Comparison of ENCODE assay signal across 8 cellular contexts in the genomic region with DNA sequence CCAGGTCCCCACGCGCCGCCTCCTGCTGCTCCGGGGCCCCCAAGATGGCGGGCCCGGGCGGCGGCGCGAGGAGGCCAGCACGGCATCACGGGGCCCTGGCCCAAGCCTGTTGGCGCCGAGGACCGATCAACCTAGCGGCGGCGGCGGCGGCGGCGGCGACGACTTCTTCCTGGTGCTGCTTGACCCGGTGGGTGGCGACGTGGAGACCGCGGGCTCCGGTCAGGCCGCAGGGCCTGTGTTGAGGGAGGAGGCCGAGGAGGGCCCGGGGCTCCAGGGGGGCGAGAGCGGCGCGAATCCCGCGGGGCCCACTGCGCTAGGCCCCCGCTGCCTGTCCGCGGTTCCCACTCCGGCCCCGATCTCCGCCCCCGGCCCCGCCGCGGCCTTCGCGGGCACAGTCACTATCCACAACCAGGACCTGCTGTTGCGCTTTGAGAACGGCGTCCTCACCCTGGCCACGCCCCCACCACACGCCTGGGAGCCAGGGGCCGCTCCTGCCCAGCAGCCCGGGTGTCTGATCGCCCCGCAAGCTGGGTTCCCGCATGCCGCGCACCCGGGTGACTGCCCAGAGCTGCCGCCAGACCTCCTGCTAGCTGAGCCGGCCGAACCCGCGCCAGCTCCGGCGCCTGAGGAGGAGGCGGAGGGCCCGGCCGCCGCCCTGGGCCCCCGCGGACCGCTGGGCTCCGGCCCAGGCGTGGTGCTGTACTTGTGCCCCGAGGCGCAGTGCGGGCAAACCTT. TPM values are rescaled to one million over a fixed set of nuclear protein-coding genes. Genes with fewer than 3 reads are reported as not detected.
DNase-seq lines count a peak whose midpoint lies in the region; ATAC-seq and TF ChIP-seq lines count a peak whose summit lies in the region.
"Not testable (repeated sequence)": the region's sequence is repeated elsewhere in the genome, so short reads cannot be mapped to it uniquely, and the experiment has no call there.

No MANE protein-coding gene starts in this region.

- intact Hi-C loops in mucosa of descending colon (cut with DNase I, micrococcal nuclease) = not testable (repeated sequence)

- peaks cover 24% of the 10 kb centered on the region for H3K4me1 Mint-ChIP-seq in stimulated activated effector memory CD8-positive, alpha-beta T cell treated with anti-CD3 and anti-CD28 coated beads, Interleukin-12 subunit alpha, Interleukin-12 subunit beta, amount 100 ng/mL, for 72 hours

- ATAC-seq in DND-41 (ENCODE audit: insufficient read depth, low read depth) (peak; percentile 79), GM21526 (IDR thresholded peaks at IDR 0.05; ENCODE audit: low FRiP score, unreplicated experiment) (peak; percentile 77), HG03442 (IDR thresholded peaks at IDR 0.05; ENCODE audit: unreplicated experiment) (peak; percentile 72), mucosa of descending colon (peak; percentile 90)
- peak; percentile 90 for ATAC-seq in stimulated activated effector memory CD8-positive, alpha-beta T cell treated with anti-CD3 and anti-CD28 coated beads, Interleukin-12 subunit alpha, Interleukin-12 subunit beta, amount 100 ng/mL, for 72 hours

- H2AFZ ChIP-seq in DND-41 (ENCODE audit: low read depth, low read length) = peak overlapping the region; percentile 68

- H3K36me3 ChIP-seq in DND-41 (ENCODE audit: insufficient read depth, low read length) = peaks cover 14% of the 10 kb centered on the region
- not testable (repeated sequence) for H3K36me3 ChIP-seq in mucosa of descending colon (ENCODE audit: low read depth)

- H3K36me3 Mint-ChIP-seq in stimulated activated effector memory CD8-positive, alpha-beta T cell treated with anti-CD3 and anti-CD28 coated beads, Interleukin-12 subunit alpha, Interleukin-12 subunit beta, amount 100 ng/mL, for 72 hours = peaks cover 19% of the 10 kb centered on the region

- H3K4me3 ChIP-seq in DND-41 (ENCODE audit: low read depth in 1 of 2, low read length in 2 of 2) (peak overlapping the region; percentile 33 to 64; a peak in 3 of 4 replicates), fibroblast of mammary gland (ENCODE audit: control insufficient read depth, low read depth, low read length) (peak overlapping the region; percentile 29), mucosa of descending colon (peak overlapping the region; percentile 26)

- H3K4me1 ChIP-seq in DND-41 (ENCODE audit: insufficient read depth, low read length) = peaks cover 52% of the 10 kb centered on the region
- not testable (repeated sequence) for H3K4me1 ChIP-seq in mucosa of descending colon (ENCODE audit: low read depth)

- H4K20me1 ChIP-seq in DND-41 (ENCODE audit: insufficient read depth, low read length) = peaks cover 17% of the 10 kb centered on the region; the same call in 1 of the 2 replicates

- not testable (repeated sequence) for H3K9me3 ChIP-seq in DND-41 (ENCODE audit: insufficient read depth, low read length, severe bottlenecking); mucosa of descending colon

- peak overlapping the region; percentile 70 for H3K4me3 Mint-ChIP-seq in stimulated activated effector memory CD8-positive, alpha-beta T cell treated with anti-CD3 and anti-CD28 coated beads, Interleukin-12 subunit alpha, Interleukin-12 subunit beta, amount 100 ng/mL, for 72 hours

- peak; percentile 38 for DNase-seq in DND-41
- DNase-seq in RPMI7951 (ENCODE audit: low read depth) = peak; percentile 44
- DNase-seq in activated naive CD4-positive, alpha-beta T cell treated with Interleukin-2 at 50 U/mL for 16 hours = peak; percentile 31
- DNase-seq in fibroblast of mammary gland (ENCODE audit: low read depth) = not testable (repeated sequence)
- peak; percentile 23 to 65 (median 63) for DNase-seq in mucosa of descending colon
- DNase-seq in stimulated activated effector memory CD8-positive, alpha-beta T cell treated with anti-CD3 and anti-CD28 coated beads, Interleukin-12 subunit alpha, Interleukin-12 subunit beta, amount 100 ng/mL, for 72 hours (ENCODE audit: low spot score in 2 of 2) = peak; percentile 40 to 68

- H3K27me3 ChIP-seq in DND-41 (ENCODE audit: insufficient read depth, low read length, poor library complexity) = not testable (repeated sequence)

- H3K4me2 ChIP-seq in DND-41 (ENCODE audit: insufficient read depth, low read length) = peak overlapping the region; percentile 71

- not testable (repeated sequence) for H3K9me3 Mint-ChIP-seq in stimulated activated effector memory CD8-positive, alpha-beta T cell treated with anti-CD3 and anti-CD28 coated beads, Interleukin-12 subunit alpha, Interleukin-12 subunit beta, amount 100 ng/mL, for 72 hours

- H3K27ac Mint-ChIP-seq in stimulated activated effector memory CD8-positive, alpha-beta T cell treated with anti-CD3 and anti-CD28 coated beads, Interleukin-12 subunit alpha, Interleukin-12 subunit beta, amount 100 ng/mL, for 72 hours = peak overlapping the region; percentile 92

- TF ChIP-seq CTCF in DND-41 (IDR thresholded peaks at IDR 0.05; ENCODE audit: borderline replicate concordance, extremely low read depth, low read length, poor library complexity, severe bottlenecking); fibroblast of mammary gland (conservative IDR thresholded peaks at IDR 0.05; ENCODE audit: control insufficient read depth, insufficient read depth, low read depth, low read length); mucosa of descending colon (IDR thresholded peaks at IDR 0.05): not testable (repeated sequence)

- H3K79me2 ChIP-seq in DND-41 (ENCODE audit: insufficient read depth, low read length) = peaks cover 47% of the 10 kb centered on the region

- peak overlapping the region; percentile 74 for H3K9ac ChIP-seq in DND-41 (ENCODE audit: low read depth, low read length)

- H3K27ac ChIP-seq in DND-41 (ENCODE audit: low read length) = peak overlapping the region; percentile 72

RNA-seq across cellular contexts. Expression of a gene that starts 0.5 kb away (rescaled TPM):
- total RNA-seq in RPMI7951 (2014; rRNA removed; shearing (Covaris generic)) = 5.1 and 5.2 TPM in 2 replicates
- 1 to 10 TPM; 6.2 to 8.7 (median 6.6) TPM for total RNA-seq in mucosa of descending colon
